Comparison of ENCODE assay signal across 1 cellular context in the genomic region with DNA sequence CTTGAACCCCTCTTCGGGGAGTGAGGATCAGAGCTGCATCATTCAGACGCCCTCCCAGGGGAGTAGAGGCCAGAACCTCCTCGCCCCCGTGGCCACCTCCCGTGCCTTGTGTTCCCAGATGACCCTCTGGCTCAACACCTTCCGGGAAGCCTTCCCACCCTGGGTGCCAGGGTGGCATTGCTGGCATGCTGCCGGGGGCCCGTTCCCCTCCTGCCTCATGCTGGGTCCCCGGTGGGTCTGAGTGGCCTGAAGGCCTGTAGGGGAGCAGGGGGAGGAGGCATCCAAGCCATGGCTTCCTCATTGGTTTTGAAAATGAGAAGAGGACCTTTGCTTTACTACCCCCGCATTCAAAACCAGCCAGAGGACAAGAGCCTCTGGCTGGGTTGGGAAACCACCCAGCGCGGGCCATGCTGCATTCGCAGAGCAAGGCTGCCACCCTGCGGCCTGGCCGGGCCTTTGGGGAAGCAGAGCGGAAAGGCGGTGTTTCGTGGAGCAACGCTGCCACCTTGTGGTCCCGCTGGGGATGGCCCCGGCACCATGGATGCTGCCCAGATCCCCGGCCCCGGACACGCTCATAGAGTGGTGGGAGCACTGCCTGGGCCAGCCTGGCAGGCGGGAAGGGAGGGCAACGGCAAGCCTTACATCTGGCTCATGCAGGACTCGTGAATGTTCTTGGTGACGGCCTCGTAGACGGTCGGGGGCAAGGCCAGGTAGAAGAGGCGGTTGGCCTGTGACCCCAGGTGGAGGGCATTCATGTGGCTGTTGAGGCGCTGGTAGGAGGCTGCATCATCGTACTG.
TF ChIP-seq lines count a peak whose summit lies in the region.

No MANE protein-coding gene starts in this region.

TF ChIP-seq in K562, 482 proteins besides CTCF, POLR2A, EP300 and RAD21 (continued from another document and continues in another):
- TF ChIP-seq RCOR1 (IDR thresholded peaks at IDR 0.05; ENCODE audit: borderline replicate concordance in 1 of 2, low read depth in 2 of 2, low read length in 2 of 2) (peak; percentile 32 to 37; a peak in 2 of 4 replicates), ZNF184 (CRISPR knock-in tag; IDR thresholded peaks at IDR 0.05) (no peak), MAZ (CRISPR knock-in tag; conservative IDR thresholded peaks at IDR 0.05 in 1 of 2, IDR thresholded peaks at IDR 0.05 in 1 of 2) (peak in 1 of 2 experiments; percentile 83; a peak in 2 of 4 replicates), CC2D1A (IDR thresholded peaks at IDR 0.05) (peak; percentile 92), IRF1 (CRISPR knock-in tag; IDR thresholded peaks at IDR 0.05; ENCODE audit: borderline replicate concordance) (no peak), ZNF311 (CRISPR knock-in tag; IDR thresholded peaks at IDR 0.05) (no peak), E2F6 (IDR thresholded peaks at IDR 0.05; ENCODE audit: borderline replicate concordance in 1 of 2, extremely low read depth in 1 of 2, insufficient read depth in 1 of 2, insufficient read length in 1 of 2, low read depth in 1 of 2, low read length in 1 of 2, poor library complexity in 1 of 2, severe bottlenecking in 1 of 2) (peak in 1 of 2 experiments; percentile 32), GABPB1 (CRISPR knock-in tag; IDR thresholded peaks at IDR 0.05) (peak; percentile 79), POLR2G (IDR thresholded peaks at IDR 0.05; ENCODE audit: low read depth, low read length) (peak; percentile 32; the same call in 1 of the 2 replicates), ETV5 (CRISPR knock-in tag; IDR thresholded peaks at IDR 0.05; ENCODE audit: low read depth) (peak; percentile 67), SP1 (CRISPR knock-in tag; IDR thresholded peaks at IDR 0.05) (peak; percentile 83), PCBP2 (IDR thresholded peaks at IDR 0.05; ENCODE audit: low read depth, low read length, poor library complexity, severe bottlenecking) (no peak), NFIC (IDR thresholded peaks at IDR 0.05) (peak; percentile 46; the same call in 1 of the 2 replicates), ATF1 (CRISPR knock-in tag; IDR thresholded peaks at IDR 0.05) (no peak), ATF1 (tag; IDR thresholded peaks at IDR 0.05) (0 out of 2 replicates have a peak, but pooled peaks have one; percentile 14), ZNF143 (CRISPR knock-in tag; IDR thresholded peaks at IDR 0.05) (0 out of 2 replicates have a peak, but pooled peaks have one; percentile 29), ZBTB17 (CRISPR knock-in tag; IDR thresholded peaks at IDR 0.05) (no peak), PHF20 (IDR thresholded peaks at IDR 0.05; ENCODE audit: partially characterized antibody) (no peak), ZBTB1 (CRISPR knock-in tag; IDR thresholded peaks at IDR 0.05; ENCODE audit: borderline replicate concordance, low read depth) (0 out of 2 replicates have a peak, but pooled peaks have one; percentile 30), TFAP4 (CRISPR knock-in tag; IDR thresholded peaks at IDR 0.05; ENCODE audit: borderline replicate concordance) (peak; percentile 88), DEAF1 (CRISPR knock-in tag; IDR thresholded peaks at IDR 0.05) (peak; percentile 99), TCF3 (CRISPR knock-in tag; IDR thresholded peaks at IDR 0.05) (no peak), TEAD1 (CRISPR knock-in tag; IDR thresholded peaks at IDR 0.05) (peak in 1 of 2 experiments; percentile 85; a peak in 2 of 4 replicates), FIP1L1 (IDR thresholded peaks at IDR 0.05; ENCODE audit: low read depth, low read length, poor library complexity, severe bottlenecking) (peak; percentile 52), MNT (conservative IDR thresholded peaks at IDR 0.05) (peak in 1 of 2 experiments; percentile 48; a peak in 2 of 4 replicates), HNRNPL (IDR thresholded peaks at IDR 0.05; ENCODE audit: low read depth, low read length) (0 out of 2 replicates have a peak, but pooled peaks have one; percentile 41), FOXK2 (conservative IDR thresholded peaks at IDR 0.05 in 1 of 2, IDR thresholded peaks at IDR 0.05 in 1 of 2; ENCODE audit: low read depth in 2 of 2) (no peak), ZNF232 (CRISPR knock-in tag; IDR thresholded peaks at IDR 0.05) (no peak), FOXA3 (CRISPR knock-in tag; conservative IDR thresholded peaks at IDR 0.05 in 1 of 2, IDR thresholded peaks at IDR 0.05 in 1 of 2) (0 out of 4 replicates have a peak, but pooled peaks of 1 of the 2 experiments have one; percentile 8), NR4A1 (CRISPR knock-in tag; IDR thresholded peaks at IDR 0.05) (no peak), NR4A1 (tag; IDR thresholded peaks at IDR 0.05) (0 out of 2 replicates have a peak, but pooled peaks have one; percentile 22), HCFC1 (IDR thresholded peaks at IDR 0.05; ENCODE audit: low read depth, low read length) (peak; percentile 46; the same call in 1 of the 2 replicates), FOXM1 (IDR thresholded peaks at IDR 0.05; ENCODE audit: low read depth) (no peak), FOXM1 (CRISPR knock-in tag; IDR thresholded peaks at IDR 0.05; ENCODE audit: low read depth) (no peak), GATAD2B (IDR thresholded peaks at IDR 0.05; ENCODE audit: borderline replicate concordance) (peak; percentile 11; the same call in 1 of the 2 replicates), LCOR (CRISPR knock-in tag; IDR thresholded peaks at IDR 0.05) (peak; percentile 73; the same call in 1 of the 2 replicates), U2AF1 (optimal IDR thresholded peaks at IDR 0.05; ENCODE audit: low read depth, low read length) (no peak), ZFX (CRISPR knock-in tag; IDR thresholded peaks at IDR 0.05) (peak; percentile 37), HDGF (IDR thresholded peaks at IDR 0.05) (peak; percentile 53; the same call in 1 of the 2 replicates), CXXC5 (CRISPR knock-in tag; IDR thresholded peaks at IDR 0.05) (0 out of 2 replicates have a peak, but pooled peaks have one; percentile 26), ZNF780A (CRISPR knock-in tag; IDR thresholded peaks at IDR 0.05) (no peak), NEUROD1 (IDR thresholded peaks at IDR 0.05; ENCODE audit: borderline replicate concordance, low read depth, low read length, partially characterized antibody) (peak; percentile 68), CTBP1 (IDR thresholded peaks at IDR 0.05; ENCODE audit: borderline replicate concordance) (peak; percentile 71; the same call in 1 of the 2 replicates), MTA3 (IDR thresholded peaks at IDR 0.05; ENCODE audit: borderline replicate concordance) (no peak), ELF1 (tag; IDR thresholded peaks at IDR 0.05) (no peak), L3MBTL2 (IDR thresholded peaks at IDR 0.05) (peak; percentile 50), ZMIZ1 (IDR thresholded peaks at IDR 0.05; ENCODE audit: low read depth in 2 of 2, low read length in 2 of 2) (0 out of 4 replicates have a peak, but pooled peaks of 1 of the 2 experiments have one; percentile 44)
- TF ChIP-seq, protein P1, sequence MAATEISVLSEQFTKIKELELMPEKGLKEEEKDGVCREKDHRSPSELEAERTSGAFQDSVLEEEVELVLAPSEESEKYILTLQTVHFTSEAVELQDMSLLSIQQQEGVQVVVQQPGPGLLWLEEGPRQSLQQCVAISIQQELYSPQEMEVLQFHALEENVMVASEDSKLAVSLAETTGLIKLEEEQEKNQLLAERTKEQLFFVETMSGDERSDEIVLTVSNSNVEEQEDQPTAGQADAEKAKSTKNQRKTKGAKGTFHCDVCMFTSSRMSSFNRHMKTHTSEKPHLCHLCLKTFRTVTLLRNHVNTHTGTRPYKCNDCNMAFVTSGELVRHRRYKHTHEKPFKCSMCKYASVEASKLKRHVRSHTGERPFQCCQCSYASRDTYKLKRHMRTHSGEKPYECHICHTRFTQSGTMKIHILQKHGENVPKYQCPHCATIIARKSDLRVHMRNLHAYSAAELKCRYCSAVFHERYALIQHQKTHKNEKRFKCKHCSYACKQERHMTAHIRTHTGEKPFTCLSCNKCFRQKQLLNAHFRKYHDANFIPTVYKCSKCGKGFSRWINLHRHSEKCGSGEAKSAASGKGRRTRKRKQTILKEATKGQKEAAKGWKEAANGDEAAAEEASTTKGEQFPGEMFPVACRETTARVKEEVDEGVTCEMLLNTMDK (IDR thresholded peaks at IDR 0.05; ENCODE audit: borderline replicate concordance, insufficient read depth, low read depth, low read length, poor library complexity, severe bottlenecking), result peak; percentile 86
- TF ChIP-seq, protein P2, sequence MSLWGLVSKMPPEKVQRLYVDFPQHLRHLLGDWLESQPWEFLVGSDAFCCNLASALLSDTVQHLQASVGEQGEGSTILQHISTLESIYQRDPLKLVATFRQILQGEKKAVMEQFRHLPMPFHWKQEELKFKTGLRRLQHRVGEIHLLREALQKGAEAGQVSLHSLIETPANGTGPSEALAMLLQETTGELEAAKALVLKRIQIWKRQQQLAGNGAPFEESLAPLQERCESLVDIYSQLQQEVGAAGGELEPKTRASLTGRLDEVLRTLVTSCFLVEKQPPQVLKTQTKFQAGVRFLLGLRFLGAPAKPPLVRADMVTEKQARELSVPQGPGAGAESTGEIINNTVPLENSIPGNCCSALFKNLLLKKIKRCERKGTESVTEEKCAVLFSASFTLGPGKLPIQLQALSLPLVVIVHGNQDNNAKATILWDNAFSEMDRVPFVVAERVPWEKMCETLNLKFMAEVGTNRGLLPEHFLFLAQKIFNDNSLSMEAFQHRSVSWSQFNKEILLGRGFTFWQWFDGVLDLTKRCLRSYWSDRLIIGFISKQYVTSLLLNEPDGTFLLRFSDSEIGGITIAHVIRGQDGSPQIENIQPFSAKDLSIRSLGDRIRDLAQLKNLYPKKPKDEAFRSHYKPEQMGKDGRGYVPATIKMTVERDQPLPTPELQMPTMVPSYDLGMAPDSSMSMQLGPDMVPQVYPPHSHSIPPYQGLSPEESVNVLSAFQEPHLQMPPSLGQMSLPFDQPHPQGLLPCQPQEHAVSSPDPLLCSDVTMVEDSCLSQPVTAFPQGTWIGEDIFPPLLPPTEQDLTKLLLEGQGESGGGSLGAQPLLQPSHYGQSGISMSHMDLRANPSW (CRISPR knock-in tag; IDR thresholded peaks at IDR 0.05), result no peak
- TF ChIP-seq, protein P3, sequence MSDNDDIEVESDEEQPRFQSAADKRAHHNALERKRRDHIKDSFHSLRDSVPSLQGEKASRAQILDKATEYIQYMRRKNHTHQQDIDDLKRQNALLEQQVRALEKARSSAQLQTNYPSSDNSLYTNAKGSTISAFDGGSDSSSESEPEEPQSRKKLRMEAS (CRISPR knock-in tag; IDR thresholded peaks at IDR 0.05), result peak; percentile 55
